ENCODE assay signal across 1 cellular context in genomic region chr19:5352229-5352763, GRCh38.
TF ChIP-seq lines count a peak whose summit lies in the region.

No MANE protein-coding gene starts in this region.

TF ChIP-seq in IMR-90, 13 proteins besides CTCF, POLR2A, EP300 and RAD21 (continued from another document):
- TF ChIP-seq USF2 (IDR thresholded peaks at IDR 0.05; ENCODE audit: low read depth, low read length) = no peak
- no peak for TF ChIP-seq MAZ (IDR thresholded peaks at IDR 0.05; ENCODE audit: borderline replicate concordance, low read depth, low read length)
- TF ChIP-seq MAFK (IDR thresholded peaks at IDR 0.05; ENCODE audit: low read depth, low read length) = no peak
- TF ChIP-seq ELK1 (IDR thresholded peaks at IDR 0.05; ENCODE audit: borderline replicate concordance, low read depth, low read length) = no peak
- TF ChIP-seq MXI1 (IDR thresholded peaks at IDR 0.05; ENCODE audit: borderline replicate concordance, low read depth, low read length) = no peak
- TF ChIP-seq CEBPB (IDR thresholded peaks at IDR 0.05; ENCODE audit: low read depth, low read length) = no peak
- no peak for TF ChIP-seq NFE2L2 (IDR thresholded peaks at IDR 0.05; ENCODE audit: low read depth, low read length)
- TF ChIP-seq RFX5 (IDR thresholded peaks at IDR 0.05; ENCODE audit: low read depth, low read length) = no peak
- TF ChIP-seq SMC3 (IDR thresholded peaks at IDR 0.05; ENCODE audit: low read depth, low read length) = no peak
- TF ChIP-seq BHLHE40 (IDR thresholded peaks at IDR 0.05; ENCODE audit: low read depth, low read length) = no peak
- no peak for TF ChIP-seq CHD1 (IDR thresholded peaks at IDR 0.05; ENCODE audit: low read depth, low read length)
- no peak for TF ChIP-seq FOS (IDR thresholded peaks at IDR 0.05; ENCODE audit: low read depth, low read length)
